Comparison of ENCODE assay signal across 8 cellular contexts in genomic region chr11:63020671-63021255, GRCh38. TPM values are rescaled to one million over a fixed set of nuclear protein-coding genes. Genes with fewer than 3 reads are reported as not detected.
DNase-seq lines count a peak whose midpoint lies in the region; ATAC-seq and TF ChIP-seq lines count a peak whose summit lies in the region.

No MANE protein-coding gene starts in this region.

- no peak overlapping the region for H3K4me3 Mint-ChIP-seq in brain
- H3K4me3 Mint-ChIP-seq in effector memory CD8-positive, alpha-beta T cell = no peak overlapping the region

- ATAC-seq in effector memory CD8-positive, alpha-beta T cell (replicated peaks) = no peak

- H3K27me3 Mint-ChIP-seq in brain = peaks cover 7% of the 10 kb centered on the region
- H3K27me3 Mint-ChIP-seq in effector memory CD8-positive, alpha-beta T cell = peaks cover 33 to 76% of the 10 kb centered on the region in 2 donors

- in situ Hi-C loops in G401 (cut with HindIII; ENCODE audit: low sequenced_read_pairs) = no loop called here

- DNase-seq in G401 (ENCODE audit: low spot score) (peak; percentile 77), LNCaP clone FGC (ENCODE audit: low read depth) (no peak), retinal pigment epithelial cell (ENCODE audit: low read depth) (no peak), superior temporal gyrus (ENCODE audit: extremely low spot score) (no peak), DMS153 treated with DMSO at 0.1 percent for 48 hours (lab: John Stamatoyannopoulos, UW; ENCODE audit: unreplicated experiment) (no peak), dedifferentiated amniotic fluid mesenchymal stem cell (ENCODE audit: extremely low spot score) (no peak)
- DNase-seq in effector memory CD8-positive, alpha-beta T cell = no peak

- peaks cover 0 to 3% (median 2%) of the 10 kb centered on the region in 5 experiments for H3K9me3 Mint-ChIP-seq in brain
- H3K9me3 Mint-ChIP-seq in effector memory CD8-positive, alpha-beta T cell = no peaks in the 10 kb centered on the region

- H3K4me1 Mint-ChIP-seq in brain = peaks cover 36% of the 10 kb centered on the region
- H3K4me1 Mint-ChIP-seq in effector memory CD8-positive, alpha-beta T cell (ENCODE audit: low read depth in 2 of 2) = peaks cover 0 to 3% of the 10 kb centered on the region in 2 donors

- no peaks in the 10 kb centered on the region for H3K36me3 Mint-ChIP-seq in brain
- peaks cover 4% of the 10 kb centered on the region for H3K36me3 Mint-ChIP-seq in effector memory CD8-positive, alpha-beta T cell (ENCODE audit: insufficient read depth)

- H3K27ac Mint-ChIP-seq in brain = no peak overlapping the region
- H3K27ac Mint-ChIP-seq in effector memory CD8-positive, alpha-beta T cell = no peak overlapping the region

- TF ChIP-seq CTCF in LNCaP clone FGC (IDR thresholded peaks at IDR 0.05; ENCODE audit: control insufficient read depth, extremely low read depth, insufficient read depth) (peak; percentile 24; the same call in 1 of the 2 replicates), brain (conservative IDR thresholded peaks at IDR 0.05) (peak; percentile 23 to 57), retinal pigment epithelial cell (conservative IDR thresholded peaks at IDR 0.05; ENCODE audit: low read depth, low read length) (peak; percentile 52)

- H3K4me3 ChIP-seq in LNCaP clone FGC (ENCODE audit: low read depth, low read length) (no peak overlapping the region), retinal pigment epithelial cell (ENCODE audit: low read length) (no peak overlapping the region)

RNA-seq across cellular contexts. Expression of gene SLC22A8, which starts 5.1 kb away (rescaled TPM):
- total RNA-seq in G401 (2014; rRNA removed; shearing (Covaris generic)) = not detected in 2 replicates
- 1.7 TPM for polyA plus RNA-seq in brain (ENCODE audit: insufficient read depth, low read depth, low replicate concordance)

RNA-seq across cellular contexts. Expression of gene SLC22A6, which starts 36.0 kb away (rescaled TPM):
- total RNA-seq in G401 (2014; rRNA removed; shearing (Covaris generic)) = not detected in 2 replicates
- polyA plus RNA-seq in brain (ENCODE audit: insufficient read depth, low read depth, low replicate concordance) = 2.0 TPM
